In genomic region chr2:216107320-216107719, GRCh38 we compare ENCODE assay signal across 1 cellular context.
TF ChIP-seq lines count a peak whose summit lies in the region.

No MANE protein-coding gene starts in this region.

TF ChIP-seq in IMR-90, 13 proteins besides CTCF, POLR2A, EP300 and RAD21:
- TF ChIP-seq SMC3 (IDR thresholded peaks at IDR 0.05; ENCODE audit: low read depth, low read length) = no peak
- no peak for TF ChIP-seq NFE2L2 (IDR thresholded peaks at IDR 0.05; ENCODE audit: low read depth, low read length)
- TF ChIP-seq MXI1 (IDR thresholded peaks at IDR 0.05; ENCODE audit: borderline replicate concordance, low read depth, low read length) = no peak
- no peak for TF ChIP-seq FOS (IDR thresholded peaks at IDR 0.05; ENCODE audit: low read depth, low read length)
- TF ChIP-seq USF2 (IDR thresholded peaks at IDR 0.05; ENCODE audit: low read depth, low read length) = no peak
- TF ChIP-seq ELK1 (IDR thresholded peaks at IDR 0.05; ENCODE audit: borderline replicate concordance, low read depth, low read length) = no peak
- TF ChIP-seq CHD1 (IDR thresholded peaks at IDR 0.05; ENCODE audit: low read depth, low read length) = no peak
- no peak for TF ChIP-seq MAZ (IDR thresholded peaks at IDR 0.05; ENCODE audit: borderline replicate concordance, low read depth, low read length)
- no peak for TF ChIP-seq RFX5 (IDR thresholded peaks at IDR 0.05; ENCODE audit: low read depth, low read length)
- TF ChIP-seq RCOR1 (IDR thresholded peaks at IDR 0.05; ENCODE audit: insufficient replicate concordance, low read length) = no peak
- no peak for TF ChIP-seq BHLHE40 (IDR thresholded peaks at IDR 0.05; ENCODE audit: low read depth, low read length)
- no peak for TF ChIP-seq MAFK (IDR thresholded peaks at IDR 0.05; ENCODE audit: low read depth, low read length)
- TF ChIP-seq CEBPB (IDR thresholded peaks at IDR 0.05; ENCODE audit: low read depth, low read length) = no peak
